In the genomic region with DNA sequence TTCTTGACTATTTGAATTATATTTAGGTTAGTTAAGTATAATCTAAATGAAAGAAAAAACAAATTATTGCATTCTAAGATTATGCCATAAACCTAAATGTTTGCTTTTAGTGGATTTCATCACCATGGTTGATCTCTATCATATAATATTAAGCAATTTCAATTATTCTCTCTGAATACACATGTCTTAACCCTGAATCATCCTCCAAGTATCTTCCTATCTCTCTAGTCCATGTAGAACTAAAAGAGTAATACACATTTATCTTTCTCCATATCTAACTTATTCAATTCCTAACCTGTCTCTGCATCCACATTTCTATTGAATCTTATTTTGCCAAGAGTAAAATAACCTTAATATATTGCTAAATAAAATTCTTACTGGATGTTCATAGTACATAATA, we compare ENCODE assay signal across 17 cellular contexts. TPM values are rescaled to one million over a fixed set of nuclear protein-coding genes. Genes with fewer than 3 reads are reported as not detected.
DNase-seq lines count a peak whose midpoint lies in the region; TF ChIP-seq lines count a peak whose summit lies in the region.
"Had no signal": no experiment of that assay in that cellular context is flagged by ENCODE, and none has a peak within 500 bp of the region (broad histone marks: within the 10 kb centered on the region; RNA-seq: fewer than 3 reads in every experiment).

No MANE protein-coding gene starts in this region.

- H3K9me3 Mint-ChIP-seq in activated CD4-positive, alpha-beta memory T cell treated with anti-CD3 and anti-CD28 coated beads, Interleukin-2, amount 10 ng/mL, durations not matched to agents 7 days and 5 days, result no peaks in the 10 kb centered on the region

- CTCF ChIA-PET in activated CD4-positive, alpha-beta memory T cell treated with anti-CD3 and anti-CD28 coated beads, Interleukin-2, amount 10 ng/mL, durations not matched to agents 7 days and 5 days (lab: Charles Lee), result no interaction called here

- H3K4me3 ChIP-seq in choroid plexus epithelial cell (ENCODE audit: low read depth, low read length), result no peak overlapping the region
- H3K4me3 ChIP-seq: GM23248, HAP-1 had no signal

- no peak for TF ChIP-seq CTCF in choroid plexus epithelial cell (conservative IDR thresholded peaks at IDR 0.05; ENCODE audit: low read depth, low read length)

- POLR2A ChIA-PET in activated CD4-positive, alpha-beta memory T cell treated with anti-CD3 and anti-CD28 coated beads, Interleukin-2, amount 10 ng/mL, durations not matched to agents 7 days and 5 days (lab: Charles Lee), result no interaction called here

- H3K4me1 Mint-ChIP-seq in activated CD4-positive, alpha-beta memory T cell treated with anti-CD3 and anti-CD28 coated beads, Interleukin-2, amount 10 ng/mL, durations not matched to agents 7 days and 5 days, result no peaks in the 10 kb centered on the region
- H3K4me1 Mint-ChIP-seq: CD4-positive, CD25-positive, alpha-beta regulatory T cell; CD8-positive, alpha-beta memory T cell; IgD-negative memory B cell had no signal

- DNase-seq in HCEC 1CT, result peak; percentile 22
- DNase-seq in NCI-H226, result peak; percentile 50
- DNase-seq in choroid plexus epithelial cell (ENCODE audit: low read depth), result peak; percentile 7
- DNase-seq in iris pigment epithelial cell (ENCODE audit: low read depth), result peak; percentile 3
- DNase-seq in NCI-H510A treated with DMSO at 0.1 percent for 48 hours (lab: John Stamatoyannopoulos, UW), result no peak
- no peak for DNase-seq in activated CD4-positive, CD25-positive, alpha-beta regulatory T cell treated with anti-CD3 and anti-CD28 coated beads, Interleukin-2, amount 50 U/mL, for 72 hours
- no peak for DNase-seq in activated CD4-positive, alpha-beta memory T cell treated with anti-CD3 and anti-CD28 coated beads, Interleukin-2, amount 10 ng/mL, durations not matched to agents 7 days and 5 days
- DNase-seq: ACHN; BE2C; C1 segment of cervical spinal cord; CD4-positive, CD25-positive, alpha-beta regulatory T cell; CD8-positive, alpha-beta memory T cell; COR-L47; GM23248 had no signal

- H3K27ac Mint-ChIP-seq in activated CD4-positive, alpha-beta memory T cell treated with anti-CD3 and anti-CD28 coated beads, Interleukin-2, amount 10 ng/mL, durations not matched to agents 7 days and 5 days, result no peak overlapping the region
- H3K27ac Mint-ChIP-seq: CD4-positive, CD25-positive, alpha-beta regulatory T cell; CD8-positive, alpha-beta memory T cell; IgD-negative memory B cell had no signal

- no peak overlapping the region for H3K4me3 Mint-ChIP-seq in activated CD4-positive, alpha-beta memory T cell treated with anti-CD3 and anti-CD28 coated beads, Interleukin-2, amount 10 ng/mL, durations not matched to agents 7 days and 5 days
- H3K4me3 Mint-ChIP-seq: CD4-positive, CD25-positive, alpha-beta regulatory T cell; CD8-positive, alpha-beta memory T cell; IgD-negative memory B cell had no signal

- no peaks in the 10 kb centered on the region for H3K36me3 Mint-ChIP-seq in activated CD4-positive, alpha-beta memory T cell treated with anti-CD3 and anti-CD28 coated beads, Interleukin-2, amount 10 ng/mL, durations not matched to agents 7 days and 5 days (ENCODE audit: low read depth)
- H3K36me3 Mint-ChIP-seq: CD4-positive, CD25-positive, alpha-beta regulatory T cell; CD8-positive, alpha-beta memory T cell; IgD-negative memory B cell had no signal

- H3K27me3 Mint-ChIP-seq in activated CD4-positive, alpha-beta memory T cell treated with anti-CD3 and anti-CD28 coated beads, Interleukin-2, amount 10 ng/mL, durations not matched to agents 7 days and 5 days, result no peaks in the 10 kb centered on the region
- H3K27me3 Mint-ChIP-seq: CD4-positive, CD25-positive, alpha-beta regulatory T cell; IgD-negative memory B cell had no signal

RNA-seq across cellular contexts. Expression of gene PPFIA2, which starts 59.6 kb away (rescaled TPM):
- total RNA-seq in activated CD4-positive, alpha-beta memory T cell treated with anti-CD3 and anti-CD28 coated beads, Interleukin-2, amount 10 ng/mL, durations not matched to agents 7 days and 5 days, result not detected
- total RNA-seq: CD4-positive, CD25-positive, alpha-beta regulatory T cell; CD8-positive, alpha-beta memory T cell; GM23248; HepG2 had no signal

Comparison
In these comparisons a context has a peak if more than half of its experiments do, and no peak if none do; other contexts are left out.
1. DNase-seq: peak in HCEC 1CT (single experiment), NCI-H226 (single experiment), choroid plexus epithelial cell (single experiment) and iris pigment epithelial cell (single experiment); none in NCI-H510A treated with DMSO at 0.1 percent for 48 hours (single experiment), activated CD4-positive, CD25-positive, alpha-beta regulatory T cell treated with anti-CD3 and anti-CD28 coated beads, Interleukin-2, amount 50 U/mL, for 72 hours (single experiment) and activated CD4-positive, alpha-beta memory T cell treated with anti-CD3 and anti-CD28 coated beads, Interleukin-2, amount 10 ng/mL, durations not matched to agents 7 days and 5 days (single experiment).